In genomic region chr16:15509051-15509592, GRCh38 we compare ENCODE assay signal across 12 cellular contexts.
DNase-seq lines count a peak whose midpoint lies in the region.
"Had no signal": no experiment of that assay in that cellular context is flagged by ENCODE, and none has a peak within 500 bp of the region (broad histone marks: within the 10 kb centered on the region; RNA-seq: fewer than 3 reads in every experiment).

No MANE protein-coding gene starts in this region.

- H3K9me2 ChIP-seq in Karpas-422 (replicated peaks; ENCODE audit: insufficient read depth, low read length) = no peaks in the 10 kb centered on the region

- H3K4me1 Mint-ChIP-seq in T-helper 2 cell treated with Interferon-gamma antibody and Interleukin-4, amounts not matched to agents 5 μg/mL and 100 μg/mL, for 36 hours (ENCODE audit: low read depth) = peaks cover 24% of the 10 kb centered on the region
- H3K4me1 Mint-ChIP-seq in stimulated activated naive CD8-positive, alpha-beta T cell treated with anti-CD3 and anti-CD28 coated beads, Interleukin-15, Interleukin-2, amounts not matched to agents 100 ng/mL and 50 ng/mL, for 24 hours (ENCODE audit: low read depth) = peaks cover 47% of the 10 kb centered on the region

- no peak overlapping the region for H3K9ac ChIP-seq in Karpas-422 (ENCODE audit: low read length)

- no peak overlapping the region for H3K4me3 ChIP-seq in effector memory CD4-positive, alpha-beta T cell (ENCODE audit: insufficient read depth, low read depth, low read length, poor library complexity, severe bottlenecking)
- no peak overlapping the region for H3K4me3 ChIP-seq in Karpas-422 (ENCODE audit: low read length)
- H3K4me3 ChIP-seq: body of pancreas had no signal

- H3K9me3 Mint-ChIP-seq in T-helper 2 cell treated with Interferon-gamma antibody and Interleukin-4, amounts not matched to agents 5 μg/mL and 100 μg/mL, for 36 hours = no peaks in the 10 kb centered on the region
- H3K9me3 Mint-ChIP-seq in stimulated activated naive CD8-positive, alpha-beta T cell treated with anti-CD3 and anti-CD28 coated beads, Interleukin-15, Interleukin-2, amounts not matched to agents 100 ng/mL and 50 ng/mL, for 24 hours = no peaks in the 10 kb centered on the region

- H3K36me3 ChIP-seq in effector memory CD4-positive, alpha-beta T cell (ENCODE audit: control insufficient read depth, insufficient read depth, low read length) = no peaks in the 10 kb centered on the region
- H3K36me3 ChIP-seq in Karpas-422 (ENCODE audit: insufficient read depth, low read length) = no peaks in the 10 kb centered on the region

- no peaks in the 10 kb centered on the region for H3K36me3 Mint-ChIP-seq in T-helper 2 cell treated with Interferon-gamma antibody and Interleukin-4, amounts not matched to agents 5 μg/mL and 100 μg/mL, for 36 hours (ENCODE audit: low read depth)
- H3K36me3 Mint-ChIP-seq in stimulated activated naive CD8-positive, alpha-beta T cell treated with anti-CD3 and anti-CD28 coated beads, Interleukin-15, Interleukin-2, amounts not matched to agents 100 ng/mL and 50 ng/mL, for 24 hours (ENCODE audit: low read depth) = peaks cover 24% of the 10 kb centered on the region

- H3K4me3 Mint-ChIP-seq in T-helper 2 cell treated with Interferon-gamma antibody and Interleukin-4, amounts not matched to agents 5 μg/mL and 100 μg/mL, for 36 hours = peak overlapping the region; percentile 30
- H3K4me3 Mint-ChIP-seq in stimulated activated naive CD8-positive, alpha-beta T cell treated with anti-CD3 and anti-CD28 coated beads, Interleukin-15, Interleukin-2, amounts not matched to agents 100 ng/mL and 50 ng/mL, for 24 hours = no peak overlapping the region

- H3K79me2 ChIP-seq in Karpas-422 (ENCODE audit: low read length) = no peaks in the 10 kb centered on the region

- peak overlapping the region; percentile 27 for H3K27ac ChIP-seq in effector memory CD4-positive, alpha-beta T cell (ENCODE audit: insufficient read depth, low read length, poor library complexity, severe bottlenecking)
- H3K27ac ChIP-seq in Karpas-422 (ENCODE audit: low read length) = no peak overlapping the region
- H3K27ac ChIP-seq: body of pancreas had no signal

- H3K4me2 ChIP-seq in Karpas-422 (ENCODE audit: low read depth, low read length, poor library complexity, severe bottlenecking) = no peak overlapping the region

- no peak overlapping the region for H2AFZ ChIP-seq in Karpas-422 (ENCODE audit: low read length)

- H3K9me3 ChIP-seq in effector memory CD4-positive, alpha-beta T cell (ENCODE audit: control insufficient read depth, low read length) = no peaks in the 10 kb centered on the region
- H3K9me3 ChIP-seq in Karpas-422 (ENCODE audit: low read length) = no peaks in the 10 kb centered on the region
- H3K9me3 ChIP-seq: body of pancreas had no signal

- no peaks in the 10 kb centered on the region for H4K20me1 ChIP-seq in Karpas-422 (ENCODE audit: insufficient read depth, low read depth, low read length)

- no peaks in the 10 kb centered on the region for H3K4me1 ChIP-seq in effector memory CD4-positive, alpha-beta T cell (ENCODE audit: control insufficient read depth, insufficient read depth, low read length, poor library complexity, severe bottlenecking)
- peaks cover 11% of the 10 kb centered on the region for H3K4me1 ChIP-seq in Karpas-422 (ENCODE audit: low read length)
- H3K4me1 ChIP-seq: body of pancreas had no signal

- H3K27ac Mint-ChIP-seq in T-helper 2 cell treated with Interferon-gamma antibody and Interleukin-4, amounts not matched to agents 5 μg/mL and 100 μg/mL, for 36 hours = peak overlapping the region; percentile 90
- peak overlapping the region; percentile 85 for H3K27ac Mint-ChIP-seq in stimulated activated naive CD8-positive, alpha-beta T cell treated with anti-CD3 and anti-CD28 coated beads, Interleukin-15, Interleukin-2, amounts not matched to agents 100 ng/mL and 50 ng/mL, for 24 hours

- H3K27me3 Mint-ChIP-seq in T-helper 2 cell treated with Interferon-gamma antibody and Interleukin-4, amounts not matched to agents 5 μg/mL and 100 μg/mL, for 36 hours (ENCODE audit: low read depth) = no peaks in the 10 kb centered on the region
- no peaks in the 10 kb centered on the region for H3K27me3 Mint-ChIP-seq in stimulated activated naive CD8-positive, alpha-beta T cell treated with anti-CD3 and anti-CD28 coated beads, Interleukin-15, Interleukin-2, amounts not matched to agents 100 ng/mL and 50 ng/mL, for 24 hours

- peak; percentile 3 for DNase-seq in activated effector memory CD4-positive, alpha-beta T cell treated with Interleukin-2 at 50 U/mL for 16 hours
- DNase-seq in activated effector memory CD4-positive, alpha-beta T cell treated with anti-CD3 and anti-CD28 coated beads, Interleukin-2, amount 50 U/mL, for 16 hours = no peak
- peak; percentile 27 for DNase-seq in T-helper 2 cell treated with Interferon-gamma antibody and Interleukin-4, amounts not matched to agents 5 μg/mL and 100 μg/mL, for 36 hours (ENCODE audit: low spot score)
- peak; percentile 4 to 5 (median 4) for DNase-seq in effector memory CD4-positive, alpha-beta T cell
- DNase-seq in Karpas-422 = no peak
- DNase-seq in cerebellar nuclear complex (lab: John Stamatoyannopoulos, UW) = no peak
- no peak for DNase-seq in hippocampal formation (lab: John Stamatoyannopoulos, UW)
- DNase-seq: body of pancreas; DMS79 treated with DMSO at 0.1 percent for 48 hours; NCI-H2029 treated with DMSO at 0.1 percent for 48 hours; stimulated activated CD4-positive, alpha-beta T cell treated with anti-CD3 and anti-CD28 coated beads, Interleukin-15, amount 100 ng/mL, for 24 hours had no signal

- H3K27me3 ChIP-seq in effector memory CD4-positive, alpha-beta T cell (replicated peaks; ENCODE audit: control insufficient read depth, insufficient read depth, low read length, poor library complexity, severe bottlenecking) = no peaks in the 10 kb centered on the region
- no peaks in the 10 kb centered on the region for H3K27me3 ChIP-seq in Karpas-422 (ENCODE audit: low read length)
- H3K27me3 ChIP-seq: body of pancreas had no signal

Comparison
In these comparisons a context has a peak if more than half of its experiments do, and no peak if none do; other contexts are left out.
1. DNase-seq: peak in activated effector memory CD4-positive, alpha-beta T cell treated with Interleukin-2 at 50 U/mL for 16 hours (single experiment), T-helper 2 cell treated with Interferon-gamma antibody and Interleukin-4, amounts not matched to agents 5 μg/mL and 100 μg/mL, for 36 hours (single experiment) and effector memory CD4-positive, alpha-beta T cell (3 of 3); none in activated effector memory CD4-positive, alpha-beta T cell treated with anti-CD3 and anti-CD28 coated beads, Interleukin-2, amount 50 U/mL, for 16 hours (single experiment), Karpas-422 (single experiment), cerebellar nuclear complex (0 of 2) and hippocampal formation (0 of 2).